34 cellular contexts compared by ENCODE assay signal in the genomic region with DNA sequence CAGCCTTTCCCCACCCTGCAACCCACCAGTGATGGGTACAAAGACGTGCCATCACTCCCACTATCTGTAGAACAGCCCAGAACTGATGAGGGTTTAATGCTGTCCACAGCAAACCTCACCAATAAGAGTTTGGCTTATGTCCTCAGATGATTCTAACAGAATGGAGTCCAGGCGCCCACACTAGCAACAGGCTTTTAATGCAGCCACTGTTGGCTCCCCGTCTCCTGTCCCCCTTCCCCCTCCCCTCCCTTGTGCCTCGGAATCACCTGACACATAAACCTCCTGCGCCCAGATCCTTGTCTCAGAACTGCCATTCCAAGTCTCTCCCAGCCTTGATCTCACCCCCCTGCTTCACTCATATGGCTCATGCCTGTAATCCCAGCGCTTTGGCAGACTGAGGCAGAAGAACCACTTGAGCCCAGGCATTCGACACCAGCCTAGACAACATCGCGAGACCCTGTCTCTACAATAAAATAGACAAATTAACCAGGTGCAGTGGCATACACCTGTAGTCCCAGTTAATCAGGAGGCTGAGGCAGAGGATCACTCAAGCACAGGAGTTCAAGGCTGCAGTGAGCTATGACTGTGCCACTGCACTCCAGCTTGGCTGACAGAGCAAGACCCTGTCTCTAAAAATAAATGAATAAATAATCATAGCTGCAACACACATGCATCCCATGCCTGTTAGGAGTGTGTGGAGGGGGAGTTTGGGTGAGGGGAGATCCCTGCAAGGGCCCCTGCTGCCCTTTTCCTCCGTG.
DNase-seq lines count a peak whose midpoint lies in the region; ATAC-seq, FAIRE-seq and TF ChIP-seq lines count a peak whose summit lies in the region.
"Had no signal": no experiment of that assay in that cellular context is flagged by ENCODE, and none has a peak within 500 bp of the region (broad histone marks: within the 10 kb centered on the region; RNA-seq: fewer than 3 reads in every experiment).

No MANE protein-coding gene starts in this region.

- no peak overlapping the region for H3K14ac ChIP-seq in H1 (ENCODE audit: insufficient read length)

- H4K8ac ChIP-seq in H1 (ENCODE audit: extremely low read depth, insufficient read depth, low read length), result no peak overlapping the region

- H3K18ac ChIP-seq in H1 (ENCODE audit: extremely low read depth, low read length), result peak overlapping the region; percentile 93; the same call in 1 of the 2 replicates

- no peaks in the 10 kb centered on the region for H4K20me1 ChIP-seq in H1 (replicated peaks in 1 of 2; ENCODE audit: control insufficient read depth in 1 of 2, insufficient read depth in 2 of 2, low read length in 2 of 2)

- H3K9me3 ChIP-seq in A549 (peaks cover under 1% of the 10 kb centered on the region; the same call in 1 of the 3 replicates), H1 (ENCODE audit: insufficient read depth in 2 of 2, low read depth in 1 of 2, low read length in 1 of 2) (no peaks in the 10 kb centered on the region)
- H3K9me3 ChIP-seq: HAP-1, prostate gland, SJSA1 had no signal

- no peak overlapping the region for H3K4ac ChIP-seq in H1 (replicated peaks; ENCODE audit: insufficient read length, low read depth, low read length)

- no peak for TF ChIP-seq CTCF in A549 (IDR thresholded peaks at IDR 0.05)
- TF ChIP-seq CTCF in H1 (IDR thresholded peaks at IDR 0.05; ENCODE audit: control extremely low read depth in 1 of 3, insufficient read depth in 1 of 3, low read depth in 1 of 3, low read length in 3 of 3), result no peak

- H2BK120ac ChIP-seq in H1 (replicated peaks; ENCODE audit: low read depth, low read length), result no peak overlapping the region

- TF ChIP-seq POLR2A in A549 (IDR thresholded peaks at IDR 0.05; ENCODE audit: low read length) (no peak), H1 (IDR thresholded peaks at IDR 0.05; ENCODE audit: control extremely low read depth in 1 of 2, low read depth in 2 of 2, low read length in 2 of 2) (no peak)

- H3K56ac ChIP-seq in H1 (replicated peaks; ENCODE audit: insufficient read length, low read depth, low read length), result no peak overlapping the region

- DNase-seq in A549 (ENCODE audit: low read depth in 1 of 2, low spot score in 1 of 2) (no peak), NCI-H2029 (lab: John Stamatoyannopoulos, UW) (peak; percentile 20), H1 (ENCODE audit: low read depth in 1 of 2, low spot score in 2 of 2) (no peak), sciatic nerve (ENCODE audit: low spot score) (no peak), NK-92 (lab: John Stamatoyannopoulos, UW; ENCODE audit: unreplicated experiment) (no peak)
- no peak for DNase-seq in activated CD4-positive, CD25-positive, alpha-beta regulatory T cell treated with anti-CD3 and anti-CD28 coated beads, Interleukin-2, amount 50 U/mL, for 72 hours
- DNase-seq: activated CD4-positive, alpha-beta T cell treated with anti-CD3 and anti-CD28 coated beads, Interleukin-2, amount 50 U/mL, for 1 hour; activated gamma-delta T cell; activated naive CD8-positive, alpha-beta T cell treated with anti-CD3 and anti-CD28 coated beads, Interleukin-2, amount 10 ng/mL, durations not matched to agents 7 days and 5 days; activated T-cell treated with anti-CD3 and anti-CD28 coated beads, Interleukin-2, amount 50 U/mL, for 24 hours; AML-193; aorta; CD8-positive, alpha-beta memory T cell; effector CD8-positive, alpha-beta T cell; EL; Kasumi-1; NCI-H1436 treated with DMSO at 0.1 percent for 48 hours; NCI-H2107; NCI-H446 treated with DMSO at 0.1 percent for 48 hours; NCI-H82; stimulated activated CD4-positive, alpha-beta T cell treated with anti-CD3 and anti-CD28 coated beads, Interleukin-15, amount 100 ng/mL, for 24 hours; stimulated activated CD4-positive, alpha-beta T cell treated with anti-CD3 and anti-CD28 coated beads, Interleukin-4, amount 100 ng/mL, for 4 hours; T1000 had no signal

- ATAC-seq in A549 (peak; percentile 4 to 30; a peak in 2 of 6 replicates), sciatic nerve (peak; percentile 3), GM18520 (IDR thresholded peaks at IDR 0.05; ENCODE audit: unreplicated experiment) (no peak), HG02970 (IDR thresholded peaks at IDR 0.05; ENCODE audit: low FRiP score, unreplicated experiment) (no peak)

- H3K4me1 ChIP-seq in A549 (no peaks in the 10 kb centered on the region), H1 (replicated peaks in 1 of 4; ENCODE audit: control insufficient read depth in 3 of 4, insufficient read depth in 4 of 4, low read length in 3 of 4) (peaks cover 3 to 11% (median 7%) of the 10 kb centered on the region in 4 experiments)
- H3K4me1 ChIP-seq: HAP-1, SJSA1 had no signal

- no peak overlapping the region; the same call in 1 of the 2 replicates for H2AK5ac ChIP-seq in H1 (ENCODE audit: low read depth, low read length)

- POLR2A ChIA-PET in A549 (lab: Yijun Ruan, JAX) (no interaction called here), H1 (lab: Charles Lee; ENCODE audit: partially characterized antibody) (interaction anchor here (1.0 to 1.6 kb wide), 4 partner anchors 12 to 30 kb away, joined by 3 to 4 read pairs (median 4); no protein-coding TSS in a partner anchor)

- H3K27ac ChIP-seq in A549 (no peak overlapping the region), H1 (ENCODE audit: low read depth, low read length) (no peak overlapping the region)
- H3K27ac ChIP-seq: cardiac muscle cell, coronary artery, epithelial cell of prostate, prostate gland, RWPE1, SJSA1, VCaP had no signal

- no peak overlapping the region for H3K4me3 ChIP-seq in A549
- no peak overlapping the region for H3K4me3 ChIP-seq in H1 (ENCODE audit: extremely low read depth in 1 of 4, insufficient read depth in 2 of 4, low read depth in 3 of 4, low read length in 4 of 4)
- H3K4me3 ChIP-seq: cardiac muscle cell, coronary artery, HAP-1, prostate gland, SJSA1 had no signal

- 0 out of 2 replicates have a peak overlapping the region, but pooled peaks have one; percentile 44 for H2BK5ac ChIP-seq in H1 (ENCODE audit: low read depth, low read length)

- H3K27me3 ChIP-seq in H1 (replicated peaks in 1 of 4; ENCODE audit: control insufficient read depth in 3 of 4, extremely low read depth in 1 of 4, insufficient read depth in 3 of 4, low read length in 3 of 4), result no peaks in the 10 kb centered on the region
- H3K27me3 ChIP-seq: cardiac muscle cell, SJSA1 had no signal

- TF ChIP-seq RAD21 in A549 (conservative IDR thresholded peaks at IDR 0.05 in 1 of 2, IDR thresholded peaks at IDR 0.05 in 1 of 2) (no peak), H1 (IDR thresholded peaks at IDR 0.05 in 1 of 2, conservative IDR thresholded peaks at IDR 0.05 in 1 of 2; ENCODE audit: low read depth in 2 of 2, low read length in 2 of 2) (no peak)

- H3K4me2 ChIP-seq in A549 (no peak overlapping the region), H1 (ENCODE audit: insufficient read depth in 1 of 2, low read depth in 2 of 2, low read length in 2 of 2) (no peak overlapping the region)

- peak overlapping the region; percentile 95; the same call in 1 of the 2 replicates for H2BK12ac ChIP-seq in H1 (ENCODE audit: low read depth, low read length)

- FAIRE-seq in A549 (lab: Jason Lieb, UNC) (no peak), H1 (lab: Jason Lieb, UNC) (no peak)
- FAIRE-seq: GM18507 had no signal

- no peaks in the 10 kb centered on the region for H3K79me2 ChIP-seq in H1 (ENCODE audit: control insufficient read depth in 1 of 2, insufficient read depth in 2 of 2, low read length in 2 of 2)

- H3K23me2 ChIP-seq in H1 (ENCODE audit: low read depth, low read length), result no peaks in the 10 kb centered on the region

- H3K23ac ChIP-seq in H1 (ENCODE audit: insufficient read length), result no peak overlapping the region

- H2AFZ ChIP-seq in H1 (ENCODE audit: low read length), result peak overlapping the region; percentile 63; the same call in 1 of the 2 replicates

- intact Hi-C loops in sciatic nerve (cut with DNase I), result no loop called here

- 76% methylated on average over 9 of the region's 10 CpGs for whole genome bisulfite sequencing in A549 (ENCODE audit: missing lambda C conversion rate)
- 88% methylated on average over 10 of the region's 10 CpGs; no CpG with 5 or more reads in 1 of the 2 experiments for WGBS in H1 (ENCODE audit: extremely low coverage in 1 of 2, insufficient coverage in 1 of 2, insufficient read length in 1 of 2, insufficient replicate concordance in 2 of 2, low coverage in 1 of 2, low lambda C conversion rate in 2 of 2, missing lambda C conversion rate in 1 of 2), 2 experiments

- no peak overlapping the region for H4K5ac ChIP-seq in H1 (ENCODE audit: insufficient read length, low read depth, low read length)

- H3K36me3 ChIP-seq in H1 (ENCODE audit: control insufficient read depth in 2 of 4, insufficient read depth in 4 of 4, low read length in 3 of 4), result no peaks in the 10 kb centered on the region
- H3K36me3 ChIP-seq: cardiac muscle cell, HAP-1, prostate gland, SJSA1 had no signal

- peak overlapping the region; percentile 78 for H4K91ac ChIP-seq in H1 (replicated peaks; ENCODE audit: insufficient read length, low read length)

- H3K9ac ChIP-seq in H1 (replicated peaks in 1 of 4; ENCODE audit: extremely low read depth in 1 of 4, low read depth in 3 of 4, low read length in 3 of 4), result no peak overlapping the region; a peak in 1 of 7 replicates

- H2BK20ac ChIP-seq in H1 (ENCODE audit: low read length), result peak overlapping the region; percentile 98; the same call in 1 of the 2 replicates

- CTCF ChIA-PET in A549 (lab: Yijun Ruan, JAX) (interaction anchor here (1.6 to 2.3 kb wide), 4 partner anchors 8 to 378 kb away, joined by 4 to 9 read pairs (median 4); no protein-coding TSS in a partner anchor), H1 (lab: Charles Lee; ENCODE audit: partially characterized antibody) (interaction anchor here (0.9 to 3.8 kb wide), 5 partner anchors 10 to 85 kb away, joined by 3 to 24 read pairs (median 6); no protein-coding TSS in a partner anchor)

- no peaks in the 10 kb centered on the region; the same call in 1 of the 2 replicates for H3K79me1 ChIP-seq in H1 (ENCODE audit: low read depth, low read length)

- TF ChIP-seq EP300 in A549 (IDR thresholded peaks at IDR 0.05), result no peak
- no peak for TF ChIP-seq EP300 in H1 (IDR thresholded peaks at IDR 0.05; ENCODE audit: borderline replicate concordance in 1 of 2, low read depth in 2 of 2, low read length in 2 of 2)

- H2BK15ac ChIP-seq in H1 (ENCODE audit: low read length), result peak overlapping the region; percentile 72; the same call in 1 of the 2 replicates

TF ChIP-seq in H1, 55 proteins besides CTCF, POLR2A, EP300 and RAD21 (continues in another document):
- TF ChIP-seq BCL11A (IDR thresholded peaks at IDR 0.05; ENCODE audit: low read depth in 2 of 2, low read length in 2 of 2) (no peak), SRF (IDR thresholded peaks at IDR 0.05; ENCODE audit: low read depth, low read length) (no peak), FOSL1 (IDR thresholded peaks at IDR 0.05; ENCODE audit: insufficient read depth, low read depth, low read length) (no peak), CTBP2 (IDR thresholded peaks at IDR 0.05; ENCODE audit: borderline replicate concordance, insufficient read depth, insufficient read length, low read length) (no peak)

Comparison
In these comparisons a context has a peak if more than half of its experiments do, and no peak if none do; other contexts are left out.
1. ATAC-seq: peak in A549 (2 of 2) and sciatic nerve (single experiment); none in GM18520 (single experiment) and HG02970 (single experiment).